Comparison of ENCODE assay signal across 20 cellular contexts in the genomic region with DNA sequence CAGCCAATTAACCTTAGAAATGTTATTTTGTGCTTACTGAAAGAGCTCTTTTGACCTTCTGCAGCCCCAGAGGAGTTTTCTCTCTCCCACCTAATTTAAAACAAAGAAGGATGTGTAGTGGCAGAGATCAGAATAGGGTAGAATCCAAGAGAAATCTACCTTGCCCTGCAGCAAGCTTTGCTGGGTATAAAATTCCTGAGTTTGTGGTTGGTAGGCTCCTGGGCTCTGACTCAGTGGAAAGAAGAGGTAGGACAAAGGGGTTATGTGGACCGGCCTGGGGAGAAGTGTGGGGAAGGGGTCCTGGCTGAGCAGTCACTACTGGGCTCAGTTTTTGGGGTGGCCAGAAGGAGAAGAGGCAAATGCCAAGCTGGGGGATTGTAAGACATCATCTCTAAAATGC. TPM values are rescaled to one million over a fixed set of nuclear protein-coding genes. Genes with fewer than 3 reads are reported as not detected.
DNase-seq lines count a peak whose midpoint lies in the region; ATAC-seq, FAIRE-seq and TF ChIP-seq lines count a peak whose summit lies in the region.
"Had no signal": no experiment of that assay in that cellular context is flagged by ENCODE, and none has a peak within 500 bp of the region (broad histone marks: within the 10 kb centered on the region; RNA-seq: fewer than 3 reads in every experiment).

No MANE protein-coding gene starts in this region.

- CTCF ChIA-PET in activated CD4-positive, alpha-beta T cell treated with anti-CD3 and anti-CD28 coated beads for 36 hours (lab: Charles Lee) = interaction anchor here (0.6 to 1.2 kb wide), 5 partner anchors 28 to 1005 kb away, joined by 3 to 4 read pairs (median 3); no protein-coding TSS in a partner anchor
- CTCF ChIA-PET in K562 (lab: Yijun Ruan, JAX; ENCODE audit: low intra/inter-chr PET ratio) (no interaction called here), A673 (lab: Charles Lee) (no interaction called here)

- TF ChIP-seq RAD21 in K562 (CRISPR knock-in tag; conservative IDR thresholded peaks at IDR 0.05 in 1 of 2, IDR thresholded peaks at IDR 0.05 in 1 of 2) = no peak

- peaks cover 10% of the 10 kb centered on the region for H3K9me3 Mint-ChIP-seq in activated CD4-positive, alpha-beta T cell treated with anti-CD3 and anti-CD28 coated beads, Interleukin-2, amount 10 ng/mL, durations not matched to agents 24 days and 14 days
- H3K9me3 Mint-ChIP-seq in activated CD4-positive, alpha-beta T cell treated with anti-CD3 and anti-CD28 coated beads for 36 hours (ENCODE audit: low read depth) = peaks cover 10% of the 10 kb centered on the region
- H3K9me3 Mint-ChIP-seq in neural progenitor cell = peaks cover 19% of the 10 kb centered on the region
- H3K9me3 Mint-ChIP-seq: GM23338 had no signal

- H3K9me3 ChIP-seq in K562 (replicated peaks; ENCODE audit: control insufficient read depth, insufficient read depth, low read depth, low read length) (0 out of 2 replicates have a peak, but pooled peaks cover 7% of the 10 kb centered on the region), neural progenitor cell (ENCODE audit: low read depth) (no peaks in the 10 kb centered on the region), A673 (ENCODE audit: low read depth, low read length, poor library complexity, severe bottlenecking) (peaks cover 4% of the 10 kb centered on the region)

- in situ Hi-C loops in K562 (cut with MboI) = no loop called here

- 44% methylated on average over 1 of the region's 1 CpG for WGBS in K562 (ENCODE audit: insufficient coverage, low coverage, missing lambda C conversion rate)

- H2AFZ ChIP-seq in K562 (ENCODE audit: low read depth, low read length) = no peak overlapping the region
- H2AFZ ChIP-seq in neural progenitor cell (replicated peaks) = no peak overlapping the region
- H2AFZ ChIP-seq: GM23338 had no signal

- H3K4me1 ChIP-seq in K562 (replicated peaks in 1 of 2; ENCODE audit: control insufficient read depth in 2 of 2, insufficient read depth in 2 of 2, low read length in 2 of 2) = peaks cover 7 to 14% of the 10 kb centered on the region in 2 experiments; a peak in 4 of 5 replicates
- H3K4me1 ChIP-seq in neural progenitor cell = peaks cover 10% of the 10 kb centered on the region
- no peaks in the 10 kb centered on the region for H3K4me1 ChIP-seq in A673 (ENCODE audit: insufficient read depth, low read length, poor library complexity, severe bottlenecking)

- intact Hi-C loops in activated CD4-positive, alpha-beta T cell treated with anti-CD3 and anti-CD28 coated beads, Interleukin-2, amount 10 ng/mL, durations not matched to agents 24 days and 14 days (cut with micrococcal nuclease) = no loop called here
- intact Hi-C loops in activated CD4-positive, alpha-beta T cell treated with anti-CD3 and anti-CD28 coated beads for 36 hours (cut with DNase I, micrococcal nuclease) = no loop called here
- intact Hi-C loops in K562 (cut with micrococcal nuclease) (no loop called here), A673 (cut with micrococcal nuclease; ENCODE audit: unreplicated experiment) (no loop called here)

- DNase-seq in activated CD4-positive, alpha-beta T cell treated with anti-CD3 and anti-CD28 coated beads, Interleukin-2, amount 10 ng/mL, durations not matched to agents 24 days and 14 days = no peak
- no peak for DNase-seq in activated CD4-positive, alpha-beta T cell treated with anti-CD3 and anti-CD28 coated beads for 36 hours
- DNase-seq in K562 (ENCODE audit: extremely low read depth in 1 of 4, low spot score in 3 of 4) (no peak), neural progenitor cell (ENCODE audit: low spot score) (no peak), CD1c-positive myeloid dendritic cell (ENCODE audit: extremely low spot score) (no peak), A673 (ENCODE audit: low spot score) (no peak)
- DNase-seq: Calu3; CD8-positive, alpha-beta T cell; DMS79 treated with DMSO at 0.1 percent for 48 hours; GF-D8; HCEC 1CT; HFFc6 had no signal

- TF ChIP-seq CTCF in K562 (IDR thresholded peaks at IDR 0.05 in 2 of 3, conservative IDR thresholded peaks at IDR 0.05 in 1 of 3; ENCODE audit: insufficient read depth in 2 of 3, low read depth in 1 of 3, low read length in 3 of 3) (no peak), neural progenitor cell (IDR thresholded peaks at IDR 0.05) (no peak), A673 (conservative IDR thresholded peaks at IDR 0.05; ENCODE audit: low read depth, low read length) (no peak)

- no peaks in the 10 kb centered on the region for H3K27me3 ChIP-seq in K562 (ENCODE audit: control insufficient read depth in 2 of 2, insufficient read depth in 2 of 2, low read length in 2 of 2)
- H3K27me3 ChIP-seq in neural progenitor cell = no peaks in the 10 kb centered on the region
- no peaks in the 10 kb centered on the region for H3K27me3 ChIP-seq in A673 (replicated peaks; ENCODE audit: insufficient read depth, low read depth, low read length, poor library complexity)
- H3K27me3 ChIP-seq: BLaER1 had no signal

- no peaks in the 10 kb centered on the region for H3K36me3 ChIP-seq in K562 (ENCODE audit: control insufficient read depth, insufficient read depth, low read length)
- no peaks in the 10 kb centered on the region for H3K36me3 ChIP-seq in neural progenitor cell
- H3K36me3 ChIP-seq in A673 (ENCODE audit: insufficient read depth, low read length, poor library complexity, severe bottlenecking) = no peaks in the 10 kb centered on the region
- H3K36me3 ChIP-seq: BLaER1 had no signal

- no peak overlapping the region for H3K4me3 Mint-ChIP-seq in activated CD4-positive, alpha-beta T cell treated with anti-CD3 and anti-CD28 coated beads, Interleukin-2, amount 10 ng/mL, durations not matched to agents 24 days and 14 days
- H3K4me3 Mint-ChIP-seq in activated CD4-positive, alpha-beta T cell treated with anti-CD3 and anti-CD28 coated beads for 36 hours = no peak overlapping the region
- no peak overlapping the region for H3K4me3 Mint-ChIP-seq in neural progenitor cell
- H3K4me3 Mint-ChIP-seq: CD14-positive monocyte; CD8-positive, alpha-beta T cell; GM23338; HFFc6 had no signal

- POLR2A ChIA-PET in activated CD4-positive, alpha-beta T cell treated with anti-CD3 and anti-CD28 coated beads for 36 hours (lab: Charles Lee) = no interaction called here
- POLR2A ChIA-PET in K562 (lab: Yijun Ruan, JAX) = no interaction called here
- POLR2A ChIA-PET in A673 (lab: Charles Lee; ENCODE audit: low non-redundant PET) = no interaction called here

- peaks cover 5% of the 10 kb centered on the region for H3F3A ChIP-seq in neural progenitor cell (ENCODE audit: low read depth)

- H3K9ac ChIP-seq in K562 (ENCODE audit: insufficient read depth in 1 of 2, low read depth in 2 of 2, low read length in 2 of 2) = no peak overlapping the region
- no peak overlapping the region for H3K9ac ChIP-seq in neural progenitor cell
- H3K9ac ChIP-seq: BLaER1 had no signal

- H3K27ac Mint-ChIP-seq in activated CD4-positive, alpha-beta T cell treated with anti-CD3 and anti-CD28 coated beads, Interleukin-2, amount 10 ng/mL, durations not matched to agents 24 days and 14 days = peak overlapping the region; percentile 41
- no peak overlapping the region for H3K27ac Mint-ChIP-seq in activated CD4-positive, alpha-beta T cell treated with anti-CD3 and anti-CD28 coated beads for 36 hours
- peak overlapping the region; percentile 57 for H3K27ac Mint-ChIP-seq in neural progenitor cell
- H3K27ac Mint-ChIP-seq: CD8-positive, alpha-beta T cell; GM23338; HFFc6 had no signal

- H3K4me1 Mint-ChIP-seq in activated CD4-positive, alpha-beta T cell treated with anti-CD3 and anti-CD28 coated beads, Interleukin-2, amount 10 ng/mL, durations not matched to agents 24 days and 14 days = peaks cover 26% of the 10 kb centered on the region
- peaks cover 30% of the 10 kb centered on the region for H3K4me1 Mint-ChIP-seq in activated CD4-positive, alpha-beta T cell treated with anti-CD3 and anti-CD28 coated beads for 36 hours
- peaks cover 43% of the 10 kb centered on the region for H3K4me1 Mint-ChIP-seq in neural progenitor cell

- FAIRE-seq in K562 (lab: Jason Lieb, UNC) = no peak
- FAIRE-seq: A549, H54, HTR-8/SVneo had no signal

- no peaks in the 10 kb centered on the region for H4K20me1 ChIP-seq in K562 (replicated peaks; ENCODE audit: control insufficient read depth, insufficient read depth, low read length)
- no peaks in the 10 kb centered on the region for H4K20me1 ChIP-seq in neural progenitor cell (ENCODE audit: low read depth)
- H4K20me1 ChIP-seq: BLaER1 had no signal

- BruUV-seq in K562 (replicated peaks; lab: Mats Ljungman, UMichigan) = no TSS peak
- no TSS peak for BruUV-seq in A673 (replicated peaks; lab: Mats Ljungman, UMichigan)

- H3K79me2 ChIP-seq in K562 (ENCODE audit: control insufficient read depth, insufficient read depth, low read length) (no peaks in the 10 kb centered on the region), neural progenitor cell (ENCODE audit: low read depth) (no peaks in the 10 kb centered on the region)

- TF ChIP-seq POLR2A in K562 (conservative IDR thresholded peaks at IDR 0.05) = no peak

- H3K27ac ChIP-seq in K562 (ENCODE audit: extremely low read depth, low read depth, low read length) (no peak overlapping the region), neural progenitor cell (no peak overlapping the region), A673 (ENCODE audit: low read depth, low read length, poor library complexity, severe bottlenecking) (no peak overlapping the region)
- H3K27ac ChIP-seq: 22Rv1, A549, BLaER1 had no signal

- no peak overlapping the region for H3K4me3 ChIP-seq in K562
- H3K4me3 ChIP-seq in neural progenitor cell = no peak overlapping the region
- no peak overlapping the region for H3K4me3 ChIP-seq in A673 (ENCODE audit: low read depth, low read length, poor library complexity, severe bottlenecking)
- H3K4me3 ChIP-seq: A549, BLaER1, GM23338 had no signal

- peaks cover 2% of the 10 kb centered on the region for H3K36me3 Mint-ChIP-seq in activated CD4-positive, alpha-beta T cell treated with anti-CD3 and anti-CD28 coated beads, Interleukin-2, amount 10 ng/mL, durations not matched to agents 24 days and 14 days (ENCODE audit: low read depth)
- peaks cover 1% of the 10 kb centered on the region for H3K36me3 Mint-ChIP-seq in activated CD4-positive, alpha-beta T cell treated with anti-CD3 and anti-CD28 coated beads for 36 hours (ENCODE audit: low read depth)
- H3K36me3 Mint-ChIP-seq in neural progenitor cell = peaks cover 3% of the 10 kb centered on the region
- H3K36me3 Mint-ChIP-seq: CD14-positive monocyte; CD8-positive, alpha-beta T cell had no signal

- no peaks in the 10 kb centered on the region for H3K9me1 ChIP-seq in K562 (ENCODE audit: control insufficient read depth, insufficient read depth, low read length)

- H3K4me2 ChIP-seq in K562 (ENCODE audit: insufficient read depth, low read length) (no peak overlapping the region), neural progenitor cell (no peak overlapping the region)
- H3K4me2 ChIP-seq: A549, BLaER1, GM23338 had no signal

- no peak for ATAC-seq in activated CD4-positive, alpha-beta T cell treated with anti-CD3 and anti-CD28 coated beads for 36 hours
- ATAC-seq in K562 (no peak), HG02885 (IDR thresholded peaks at IDR 0.05; ENCODE audit: poor library complexity, unreplicated experiment) (no peak)
- ATAC-seq: A549; CD8-positive, alpha-beta T cell; GM23338 had no signal

- TF ChIP-seq EP300 in K562 (IDR thresholded peaks at IDR 0.05; ENCODE audit: low read length) = no peak

- peaks cover 2% of the 10 kb centered on the region for H3K27me3 Mint-ChIP-seq in activated CD4-positive, alpha-beta T cell treated with anti-CD3 and anti-CD28 coated beads, Interleukin-2, amount 10 ng/mL, durations not matched to agents 24 days and 14 days
- H3K27me3 Mint-ChIP-seq in activated CD4-positive, alpha-beta T cell treated with anti-CD3 and anti-CD28 coated beads for 36 hours = no peaks in the 10 kb centered on the region
- H3K27me3 Mint-ChIP-seq in neural progenitor cell (ENCODE audit: insufficient read depth, low read depth) = peaks cover 3% of the 10 kb centered on the region

RNA-seq across cellular contexts. Expression of a gene that starts 46.8 kb away (rescaled TPM):
- total RNA-seq in activated CD4-positive, alpha-beta T cell treated with anti-CD3 and anti-CD28 coated beads, Interleukin-2, amount 10 ng/mL, durations not matched to agents 24 days and 14 days = 32.8 and 34.8 TPM in 2 replicates
- total RNA-seq in activated CD4-positive, alpha-beta T cell treated with anti-CD3 and anti-CD28 coated beads for 36 hours = 10 to 100 TPM; 34.3 to 40.1 TPM
- 1.8 and 3.8 TPM in 2 replicates for total RNA-seq in K562 (2011; cell fraction: chromatin; rRNA removed; ENCODE audit: low replicate concordance)
- total RNA-seq in K562 (2011; cell fraction: nucleolus; rRNA removed) = 5.5 and 6.5 TPM in 2 replicates
- 2.5 and 3.7 TPM in 2 replicates for total RNA-seq in K562 (2011; cell fraction: nucleoplasm; rRNA removed)
- total RNA-seq in K562 (2014; rRNA removed) (14.4 and 18.2 TPM in 2 replicates), K562 (2014; rRNA removed; fragmentation: Illumina TruSeq; extraction: Trizol) (2.4 and 2.5 TPM in 2 replicates), K562 (2015; rRNA removed; fragmentation: Illumina TruSeq; extraction: Trizol) (4.2 and 5.1 TPM in 2 replicates), K562 (2021) (21.6 and 22.1 TPM in 2 replicates), neural progenitor cell (ENCODE audit: low replicate concordance) (4.8 and 14.9 TPM in 2 replicates), A673 (2021) (51.2 and 55.9 TPM in 2 replicates)
- polyA plus RNA-seq in K562 (2011; rRNA removed) (1.3 and 2.8 TPM in 2 replicates), K562 (2014; fragmentation: Illumina TruSeq; extraction: Trizol) (2.5 and 3.6 TPM in 2 replicates), K562 (2014; fragmentation: Nextera tagmentation; extraction: Ambion mirVana) (under 1 TPM; 0.52 to 0.75 TPM), K562 (2014; rRNA removed) (6.5 and 6.9 TPM in 2 replicates)
- polyA plus RNA-seq in K562 (2011; cell fraction: cytosol; rRNA removed) = 1.7 and 4.5 TPM in 2 replicates
- polyA plus RNA-seq in K562 (2011; cell fraction: nucleus; rRNA removed) = 3.2 and 4.7 TPM in 2 replicates
- 16.8 and 19.2 TPM in 2 replicates for polyA plus RNA-seq in K562 (2012)
- 2.2 TPM in 2 replicates for polyA minus RNA-seq in K562 (2011; rRNA and poly(A)+ RNA removed)
- 6.6 and 10.5 TPM in 2 replicates for polyA minus RNA-seq in K562 (2011; cell fraction: cytosol; rRNA and poly(A)+ RNA removed)
- polyA minus RNA-seq in K562 (2011; cell fraction: nucleus; rRNA and poly(A)+ RNA removed) = 3.1 and 5.6 TPM in 2 replicates
